Comparison of ENCODE assay signal across 1 cellular context in genomic region chr5:174096619-174097018, GRCh38.
TF ChIP-seq lines count a peak whose summit lies in the region.

No MANE protein-coding gene starts in this region.

TF ChIP-seq in H1, 55 proteins besides CTCF, POLR2A, EP300 and RAD21:
- no peak for TF ChIP-seq EZH2 (IDR thresholded peaks at IDR 0.05; ENCODE audit: low read depth, low read length, severe bottlenecking)
- TF ChIP-seq GTF2F1 (IDR thresholded peaks at IDR 0.05; ENCODE audit: borderline replicate concordance, low read depth, low read length): no peak
- no peak for TF ChIP-seq CBX5 (IDR thresholded peaks at IDR 0.05; ENCODE audit: low read depth, low read length)
- TF ChIP-seq NANOG (IDR thresholded peaks at IDR 0.05; ENCODE audit: insufficient read depth, low read depth, low read length, poor library complexity, severe bottlenecking): no peak
- no peak for TF ChIP-seq ASH2L (IDR thresholded peaks at IDR 0.05; ENCODE audit: low read length)
- no peak for TF ChIP-seq BACH1 (IDR thresholded peaks at IDR 0.05; ENCODE audit: low read length)
- no peak for TF ChIP-seq BRCA1 (IDR thresholded peaks at IDR 0.05; ENCODE audit: low read depth, low read length)
- TF ChIP-seq SIRT6 (IDR thresholded peaks at IDR 0.05; ENCODE audit: low read length): no peak
- TF ChIP-seq FOSL1 (IDR thresholded peaks at IDR 0.05; ENCODE audit: insufficient read depth, low read depth, low read length): no peak
- TF ChIP-seq E2F6 (IDR thresholded peaks at IDR 0.05): no peak
- no peak for TF ChIP-seq RNF2 (IDR thresholded peaks at IDR 0.05; ENCODE audit: borderline replicate concordance, low read depth, low read length, missing control alignments, poor library complexity, severe bottlenecking)
- TF ChIP-seq KDM5A (IDR thresholded peaks at IDR 0.05; ENCODE audit: low read length): no peak
- no peak for TF ChIP-seq TBP (IDR thresholded peaks at IDR 0.05; ENCODE audit: low read depth, low read length)
- TF ChIP-seq ATF2 (IDR thresholded peaks at IDR 0.05; ENCODE audit: low read length): no peak
- no peak for TF ChIP-seq CHD7 (IDR thresholded peaks at IDR 0.05; ENCODE audit: insufficient replicate concordance, low read length)
- TF ChIP-seq ZNF274 (IDR thresholded peaks at IDR 0.05; ENCODE audit: borderline replicate concordance, extremely low read depth, low read length): no peak
- TF ChIP-seq TAF1 (IDR thresholded peaks at IDR 0.05; ENCODE audit: low read depth, low read length): no peak
- TF ChIP-seq USF2 (IDR thresholded peaks at IDR 0.05; ENCODE audit: low read length): no peak
- TF ChIP-seq HDAC2 (IDR thresholded peaks at IDR 0.05; ENCODE audit: borderline replicate concordance in 1 of 2, low read depth in 2 of 2, low read length in 2 of 2): no peak
